In the genomic region with DNA sequence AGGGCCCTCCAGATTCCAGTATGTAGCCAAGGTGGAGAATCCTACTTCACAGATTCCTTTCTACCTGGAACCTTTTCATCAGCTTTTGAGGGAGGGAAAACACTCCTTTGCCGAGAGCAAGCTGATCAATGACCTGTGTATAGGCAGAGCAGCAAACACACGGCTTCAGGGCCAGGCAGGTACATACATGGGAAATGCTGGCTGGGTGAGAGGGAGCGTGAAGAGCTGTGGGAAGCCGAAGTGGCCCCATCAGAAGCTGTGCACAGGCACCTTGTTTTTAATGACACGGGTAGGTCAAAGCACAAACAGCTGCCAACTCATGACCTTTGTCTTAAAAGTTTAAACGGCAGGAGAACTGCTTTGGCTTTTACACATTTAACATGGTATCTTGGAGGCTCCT, we compare ENCODE assay signal across 1 cellular context.
TF ChIP-seq lines count a peak whose summit lies in the region.

No MANE protein-coding gene starts in this region.

TF ChIP-seq in GM12878, 131 proteins besides CTCF, POLR2A, EP300 and RAD21 (continued from another document):
- TF ChIP-seq, protein P1, sequence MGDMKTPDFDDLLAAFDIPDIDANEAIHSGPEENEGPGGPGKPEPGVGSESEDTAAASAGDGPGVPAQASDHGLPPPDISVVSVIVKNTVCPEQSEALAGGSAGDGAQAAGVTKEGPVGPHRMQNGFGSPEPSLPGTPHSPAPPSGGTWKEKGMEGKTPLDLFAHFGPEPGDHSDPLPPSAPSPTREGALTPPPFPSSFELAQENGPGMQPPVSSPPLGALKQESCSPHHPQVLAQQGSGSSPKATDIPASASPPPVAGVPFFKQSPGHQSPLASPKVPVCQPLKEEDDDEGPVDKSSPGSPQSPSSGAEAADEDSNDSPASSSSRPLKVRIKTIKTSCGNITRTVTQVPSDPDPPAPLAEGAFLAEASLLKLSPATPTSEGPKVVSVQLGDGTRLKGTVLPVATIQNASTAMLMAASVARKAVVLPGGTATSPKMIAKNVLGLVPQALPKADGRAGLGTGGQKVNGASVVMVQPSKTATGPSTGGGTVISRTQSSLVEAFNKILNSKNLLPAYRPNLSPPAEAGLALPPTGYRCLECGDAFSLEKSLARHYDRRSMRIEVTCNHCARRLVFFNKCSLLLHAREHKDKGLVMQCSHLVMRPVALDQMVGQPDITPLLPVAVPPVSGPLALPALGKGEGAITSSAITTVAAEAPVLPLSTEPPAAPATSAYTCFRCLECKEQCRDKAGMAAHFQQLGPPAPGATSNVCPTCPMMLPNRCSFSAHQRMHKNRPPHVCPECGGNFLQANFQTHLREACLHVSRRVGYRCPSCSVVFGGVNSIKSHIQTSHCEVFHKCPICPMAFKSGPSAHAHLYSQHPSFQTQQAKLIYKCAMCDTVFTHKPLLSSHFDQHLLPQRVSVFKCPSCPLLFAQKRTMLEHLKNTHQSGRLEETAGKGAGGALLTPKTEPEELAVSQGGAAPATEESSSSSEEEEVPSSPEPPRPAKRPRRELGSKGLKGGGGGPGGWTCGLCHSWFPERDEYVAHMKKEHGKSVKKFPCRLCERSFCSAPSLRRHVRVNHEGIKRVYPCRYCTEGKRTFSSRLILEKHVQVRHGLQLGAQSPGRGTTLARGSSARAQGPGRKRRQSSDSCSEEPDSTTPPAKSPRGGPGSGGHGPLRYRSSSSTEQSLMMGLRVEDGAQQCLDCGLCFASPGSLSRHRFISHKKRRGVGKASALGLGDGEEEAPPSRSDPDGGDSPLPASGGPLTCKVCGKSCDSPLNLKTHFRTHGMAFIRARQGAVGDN (IDR thresholded peaks at IDR 0.05), result 0 out of 2 replicates have a peak, but pooled peaks have one; percentile 18
- no peak for TF ChIP-seq ZBTB4 (CRISPR knock-in tag; IDR thresholded peaks at IDR 0.05)
- no peak for TF ChIP-seq SIX5 (IDR thresholded peaks at IDR 0.05; ENCODE audit: low read depth, low read length, severe bottlenecking)
